Comparison of ENCODE assay signal across 14 cellular contexts in the genomic region with DNA sequence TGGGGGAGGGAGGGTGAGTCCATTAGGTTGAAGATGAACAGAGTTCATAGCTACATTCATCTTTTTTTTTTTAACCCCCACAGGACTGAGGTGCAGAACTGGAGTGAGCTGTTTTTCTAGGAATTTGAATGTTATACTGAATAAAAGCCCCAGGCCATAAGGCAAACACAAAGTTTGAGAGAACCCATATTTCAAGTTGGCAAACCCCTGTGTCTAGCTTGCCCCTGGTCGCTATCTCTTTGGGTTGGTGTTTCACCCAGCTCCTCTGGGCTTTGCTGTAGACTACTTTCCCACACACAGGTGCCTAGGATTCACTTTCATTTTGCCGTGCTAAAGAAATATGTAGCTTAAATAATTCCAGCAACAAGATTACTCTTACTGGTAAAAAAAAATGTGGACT. TPM values are rescaled to one million over a fixed set of nuclear protein-coding genes. Genes with fewer than 3 reads are reported as not detected.
DNase-seq lines count a peak whose midpoint lies in the region; TF ChIP-seq lines count a peak whose summit lies in the region.
"Had no signal": no experiment of that assay in that cellular context is flagged by ENCODE, and none has a peak within 500 bp of the region (broad histone marks: within the 10 kb centered on the region; RNA-seq: fewer than 3 reads in every experiment).

No MANE protein-coding gene starts in this region.

- DNase-seq in NCI-H345 (lab: John Stamatoyannopoulos, UW) (peak; percentile 73), NCI-H345 treated with DMSO at 0.1 percent for 48 hours (lab: John Stamatoyannopoulos, UW; ENCODE audit: unreplicated experiment) (no peak), HT1080 (ENCODE audit: low read depth) (peak; percentile 5), vagina (ENCODE audit: extremely low spot score in 2 of 2) (no peak), cardiac septum (ENCODE audit: low spot score) (no peak), NCI-H446 treated with DMSO at 0.1 percent for 48 hours (lab: John Stamatoyannopoulos, UW) (no peak), kidney glomerular epithelial cell (lab: John Stamatoyannopoulos, UW) (no peak)
- DNase-seq: activated T-cell treated with anti-CD3 and anti-CD28 coated beads for 4 hours, cerebellar nuclear complex, GM23248, naive B cell, NCI-H526 treated with DMSO at 0.1 percent for 48 hours, T-helper 17 cell had no signal

- no peaks in the 10 kb centered on the region for H3K9me3 ChIP-seq in endocrine pancreas (ENCODE audit: control insufficient read depth, low read length)
- no peaks in the 10 kb centered on the region for H3K9me3 ChIP-seq in vagina

- intact Hi-C loops in vagina (cut with DNase I): no loop called here
- intact Hi-C loops in cardiac septum (cut with DNase I): no loop called here

- H3K36me3 ChIP-seq in endocrine pancreas (ENCODE audit: control insufficient read depth, insufficient read depth, low read length) (no peaks in the 10 kb centered on the region), vagina (no peaks in the 10 kb centered on the region)

- H3K27ac ChIP-seq in vagina: peak overlapping the region; percentile 82
- H3K27ac ChIP-seq: GM23248 had no signal

- no peak for TF ChIP-seq CTCF in vagina (IDR thresholded peaks at IDR 0.05)

- H3K9ac ChIP-seq in endocrine pancreas (ENCODE audit: control insufficient read depth, insufficient read depth, low read length): no peak overlapping the region
- H3K9ac ChIP-seq: GM23248 had no signal

- H3K27me3 ChIP-seq in endocrine pancreas (ENCODE audit: control insufficient read depth, insufficient read depth, low read length) (peaks cover 5% of the 10 kb centered on the region), vagina (no peaks in the 10 kb centered on the region)

- no peak for TF ChIP-seq POLR2A in vagina (IDR thresholded peaks at IDR 0.05)

- H3K4me1 ChIP-seq in endocrine pancreas (ENCODE audit: control insufficient read depth, insufficient read depth, low read length) (no peaks in the 10 kb centered on the region), vagina (peaks cover 4% of the 10 kb centered on the region)

- H3K4me3 ChIP-seq in endocrine pancreas (ENCODE audit: control insufficient read depth, insufficient read depth, low read length) (peak overlapping the region; percentile 5), vagina (peak overlapping the region; percentile 7 to 23)
- H3K4me3 ChIP-seq: GM23248 had no signal

RNA-seq across cellular contexts. Expression of a gene that starts 5.2 kb away (rescaled TPM):
- not detected in 2 replicates for total RNA-seq in HT1080 (2014; rRNA removed; shearing (Covaris generic))
- 0.66 TPM in 1 of 2 replicates, not detected in the other for polyA plus RNA-seq in HT1080 (2015; cell fraction: cytosol; rRNA removed)
- 0.25 TPM in 1 of 2 replicates, not detected in the other for polyA plus RNA-seq in HT1080 (2015; cell fraction: nucleus; rRNA removed)
- total RNA-seq in vagina (73.7 TPM), cardiac septum (0.38 TPM)
- total RNA-seq: GM23248, T-helper 17 cell had no signal

Comparison
In these comparisons a context has a peak if more than half of its experiments do, and no peak if none do; other contexts are left out.
1. DNase-seq: peak in NCI-H345 (single experiment) and HT1080 (single experiment); none in NCI-H345 treated with DMSO at 0.1 percent for 48 hours (single experiment), vagina (0 of 2), cardiac septum (single experiment), NCI-H446 treated with DMSO at 0.1 percent for 48 hours (single experiment) and kidney glomerular epithelial cell (single experiment).
2. RNA of a gene that starts 5.2 kb away (total RNA-seq): 73.7 TPM in vagina (single experiment); 0.38 TPM in cardiac septum (single experiment) and not detected in HT1080; every median in the first group is over 10 times any median in the second.